36 cellular contexts compared by ENCODE assay signal in the genomic region with DNA sequence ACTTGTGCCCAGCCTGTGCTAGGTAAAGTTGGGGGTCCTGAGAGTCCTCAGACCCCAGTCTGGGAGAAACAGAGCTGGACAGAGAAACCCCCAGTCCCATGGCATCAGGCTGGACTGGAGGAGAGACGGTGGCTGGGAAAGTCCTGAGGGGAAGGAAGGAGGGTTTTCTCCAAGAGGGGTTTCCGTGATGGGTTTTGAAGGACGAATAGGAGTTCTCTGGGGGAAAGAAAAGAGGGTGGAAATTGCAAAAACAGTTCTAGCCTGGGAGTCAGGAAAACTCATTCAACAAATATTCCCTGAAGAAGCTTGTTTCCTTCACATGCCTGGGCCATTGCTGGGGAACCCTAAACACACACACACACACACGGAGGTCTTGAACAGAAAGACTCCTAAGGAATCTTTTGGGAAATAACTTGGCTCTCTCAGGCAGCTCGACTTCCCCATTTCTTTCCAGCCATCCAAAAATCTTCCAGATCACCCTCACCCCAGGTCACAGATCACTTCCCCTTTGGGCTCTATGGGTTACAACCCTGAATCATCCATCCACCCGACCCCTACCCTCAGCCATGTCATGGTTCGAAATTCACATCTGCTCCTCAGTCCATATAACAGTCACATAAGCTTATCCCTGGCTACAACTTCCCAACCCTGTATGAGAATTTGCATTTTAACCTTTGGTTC.
"Had no signal": no experiment of that assay in that cellular context is flagged by ENCODE, and none has a peak within 500 bp of the region (broad histone marks: within the 10 kb centered on the region; RNA-seq: fewer than 3 reads in every experiment).

No MANE protein-coding gene starts in this region.

- H3K36me3 ChIP-seq: ascending aorta, cardiac muscle cell, gastroesophageal sphincter, heart left ventricle, pancreas, upper lobe of left lung, vagina, WERI-Rb-1 had no signal

- H3K36me3 Mint-ChIP-seq: activated CD4-positive, alpha-beta memory T cell treated with anti-CD3 and anti-CD28 coated beads for 36 hours; activated naive CD4-positive, alpha-beta T cell treated with anti-CD3 and anti-CD28 coated beads, Interleukin-2, amount 10 ng/mL, durations not matched to agents 7 days and 5 days; activated naive CD8-positive, alpha-beta T cell treated with anti-CD3 and anti-CD28 coated beads, Interleukin-2, amount 10 ng/mL, durations not matched to agents 7 days and 5 days; mesothelial cell of epicardium; naive B cell; stimulated activated memory B cell treated with anti-CD40 and anti-IgM and Interleukin-4, amounts not matched to agents 10 μg/mL and 1 μg/mL and 100 μg/mL, for 72 hours had no signal

- H3K27ac Mint-ChIP-seq: activated CD4-positive, alpha-beta memory T cell treated with anti-CD3 and anti-CD28 coated beads for 36 hours; activated CD4-positive, alpha-beta T cell treated with anti-CD3 and anti-CD28 coated beads, Interleukin-2, amount 10 ng/mL, durations not matched to agents 24 days and 14 days; activated naive CD4-positive, alpha-beta T cell treated with anti-CD3 and anti-CD28 coated beads, Interleukin-2, amount 10 ng/mL, durations not matched to agents 7 days and 5 days; activated naive CD8-positive, alpha-beta T cell treated with anti-CD3 and anti-CD28 coated beads, Interleukin-2, amount 10 ng/mL, durations not matched to agents 7 days and 5 days; activated T-cell treated with anti-CD3 and anti-CD28 coated beads, Interleukin-2, amount 50 U/mL, for 24 hours; effector memory CD8-positive, alpha-beta T cell; mesothelial cell of epicardium; nephron progenitor cell; stimulated activated memory B cell treated with anti-CD40 and anti-IgM and Interleukin-4, amounts not matched to agents 10 μg/mL and 1 μg/mL and 100 μg/mL, for 72 hours; stimulated activated naive CD8-positive, alpha-beta T cell treated with anti-CD3 and anti-CD28 coated beads, Interleukin-15, amount 100 ng/mL, for 72 hours had no signal

- H3K9me3 Mint-ChIP-seq: activated CD4-positive, alpha-beta memory T cell treated with anti-CD3 and anti-CD28 coated beads for 36 hours; activated CD4-positive, alpha-beta T cell treated with anti-CD3 and anti-CD28 coated beads, Interleukin-2, amount 10 ng/mL, durations not matched to agents 24 days and 14 days; activated naive CD4-positive, alpha-beta T cell treated with anti-CD3 and anti-CD28 coated beads, Interleukin-2, amount 10 ng/mL, durations not matched to agents 7 days and 5 days; activated naive CD8-positive, alpha-beta T cell treated with anti-CD3 and anti-CD28 coated beads, Interleukin-2, amount 10 ng/mL, durations not matched to agents 7 days and 5 days; activated T-cell treated with anti-CD3 and anti-CD28 coated beads, Interleukin-2, amount 50 U/mL, for 24 hours; effector memory CD8-positive, alpha-beta T cell; immature natural killer cell; mesothelial cell of epicardium; stimulated activated memory B cell treated with anti-CD40 and anti-IgM and Interleukin-4, amounts not matched to agents 10 μg/mL and 1 μg/mL and 100 μg/mL, for 72 hours; stimulated activated naive CD8-positive, alpha-beta T cell treated with anti-CD3 and anti-CD28 coated beads, Interleukin-15, amount 100 ng/mL, for 72 hours had no signal

- H3K27me3 ChIP-seq: ascending aorta, cardiac muscle cell, pancreas, upper lobe of left lung, vagina had no signal

- H3K4me3 Mint-ChIP-seq: activated CD4-positive, alpha-beta memory T cell treated with anti-CD3 and anti-CD28 coated beads for 36 hours; activated CD4-positive, alpha-beta T cell treated with anti-CD3 and anti-CD28 coated beads, Interleukin-2, amount 10 ng/mL, durations not matched to agents 24 days and 14 days; activated naive CD4-positive, alpha-beta T cell treated with anti-CD3 and anti-CD28 coated beads, Interleukin-2, amount 10 ng/mL, durations not matched to agents 7 days and 5 days; activated naive CD8-positive, alpha-beta T cell treated with anti-CD3 and anti-CD28 coated beads, Interleukin-2, amount 10 ng/mL, durations not matched to agents 7 days and 5 days; activated T-cell treated with anti-CD3 and anti-CD28 coated beads, Interleukin-2, amount 50 U/mL, for 24 hours; brain; effector memory CD8-positive, alpha-beta T cell; immature natural killer cell; mesothelial cell of epicardium; stimulated activated memory B cell treated with anti-CD40 and anti-IgM and Interleukin-4, amounts not matched to agents 10 μg/mL and 1 μg/mL and 100 μg/mL, for 72 hours; stimulated activated naive CD8-positive, alpha-beta T cell treated with anti-CD3 and anti-CD28 coated beads, Interleukin-15, amount 100 ng/mL, for 72 hours had no signal

- ATAC-seq: effector memory CD8-positive, alpha-beta T cell; gastroesophageal sphincter; heart left ventricle; left colon; pancreas; psoas muscle; stimulated activated memory B cell treated with anti-CD40 and anti-IgM and Interleukin-4, amounts not matched to agents 10 μg/mL and 1 μg/mL and 100 μg/mL, for 72 hours; stimulated activated naive CD8-positive, alpha-beta T cell treated with anti-CD3 and anti-CD28 coated beads, Interleukin-15, amount 100 ng/mL, for 72 hours had no signal

- H3K4me2 ChIP-seq: smooth muscle cell had no signal

- H3K27ac ChIP-seq: ascending aorta, cardiac muscle cell, gastroesophageal sphincter, heart left ventricle, pancreas, psoas muscle, upper lobe of left lung, vagina, WERI-Rb-1 had no signal

- DNase-seq: activated CD4-positive, alpha-beta memory T cell treated with anti-CD3 and anti-CD28 coated beads for 36 hours; activated CD4-positive, alpha-beta T cell treated with anti-CD3 and anti-CD28 coated beads, Interleukin-2, amount 10 ng/mL, durations not matched to agents 24 days and 14 days; activated CD4-positive, CD25-positive, alpha-beta regulatory T cell treated with anti-CD3 and anti-CD28 coated beads, Interleukin-2, amount 50 U/mL, for 72 hours; activated CD8-positive, alpha-beta memory T cell treated with anti-CD3 and anti-CD28 coated beads, Interleukin-2, amount 50 U/mL, for 48 hours; activated gamma-delta T cell; activated naive CD4-positive, alpha-beta T cell treated with anti-CD3 and anti-CD28 coated beads, Interleukin-2, amount 10 ng/mL, durations not matched to agents 7 days and 5 days; activated naive CD8-positive, alpha-beta T cell treated with anti-CD3 and anti-CD28 coated beads, Interleukin-2, amount 10 ng/mL, durations not matched to agents 7 days and 5 days; activated T-cell treated with anti-CD3 and anti-CD28 coated beads, Interleukin-2, amount 50 U/mL, for 24 hours; cortex of kidney; effector memory CD8-positive, alpha-beta T cell; heart left ventricle; hypothalamus; immature natural killer cell; kidney; left colon; mammary epithelial cell; naive B cell; nephron progenitor cell; pancreas; psoas muscle; stimulated activated CD4-positive, alpha-beta T cell treated with anti-CD3 and anti-CD28 coated beads, Interleukin-1b, Interleukin-23, amount 100 ng/mL, for 48 hours; stimulated activated CD4-positive, alpha-beta T cell treated with anti-CD3 and anti-CD28 coated beads, Interleukin-4, amount 100 ng/mL, for 4 hours; stimulated activated CD8-positive, alpha-beta memory T cell treated with anti-CD3 and anti-CD28 coated beads, Interleukin-4, amount 100 ng/mL, for 48 hours; stimulated activated naive CD8-positive, alpha-beta T cell treated with anti-CD3 and anti-CD28 coated beads, Interleukin-15, amount 100 ng/mL, for 72 hours; substantia nigra; T-helper 9 cell; upper lobe of left lung; WERI-Rb-1 had no signal

- H3K4me3 ChIP-seq: ascending aorta, cardiac muscle cell, gastroesophageal sphincter, heart left ventricle, pancreas, psoas muscle, smooth muscle cell, upper lobe of left lung, vagina had no signal

- H3K9me3 ChIP-seq: ascending aorta, gastroesophageal sphincter, heart left ventricle, pancreas, psoas muscle, vagina had no signal
